11 cellular contexts compared by ENCODE assay signal in genomic region chr10:110992011-110992800, GRCh38.
DNase-seq lines count a peak whose midpoint lies in the region; ATAC-seq and TF ChIP-seq lines count a peak whose summit lies in the region.
"Had no signal": no experiment of that assay in that cellular context is flagged by ENCODE, and none has a peak within 500 bp of the region (broad histone marks: within the 10 kb centered on the region; RNA-seq: fewer than 3 reads in every experiment).

No MANE protein-coding gene starts in this region.

- no peaks in the 10 kb centered on the region for H4K20me1 ChIP-seq in fibroblast of lung (ENCODE audit: control insufficient read depth, extremely low read depth, insufficient read depth, low read length)

- peaks cover 20% of the 10 kb centered on the region for H3K27me3 Mint-ChIP-seq in T-helper 2 cell treated with Interferon-gamma antibody and Interleukin-4, amounts not matched to agents 5 μg/mL and 100 μg/mL, for 36 hours (ENCODE audit: low read depth)

- H3K9me3 ChIP-seq in fibroblast of lung (ENCODE audit: control insufficient read depth, insufficient read depth, low read depth, low read length) (no peaks in the 10 kb centered on the region), psoas muscle (no peaks in the 10 kb centered on the region)
- H3K9me3 ChIP-seq: A549 had no signal

- H3K27me3 ChIP-seq in fibroblast of lung (ENCODE audit: control insufficient read depth, insufficient read depth, low read length) (no peaks in the 10 kb centered on the region), psoas muscle (ENCODE audit: insufficient read depth in 3 of 3, low read length in 2 of 3) (no peaks in the 10 kb centered on the region)

- no peak overlapping the region for H2AFZ ChIP-seq in fibroblast of lung (ENCODE audit: low read length)

- H3K4me3 Mint-ChIP-seq in T-helper 2 cell treated with Interferon-gamma antibody and Interleukin-4, amounts not matched to agents 5 μg/mL and 100 μg/mL, for 36 hours: peak overlapping the region; percentile 75

- peak overlapping the region; percentile 21 for H3K4me2 ChIP-seq in fibroblast of lung (ENCODE audit: extremely low read depth, insufficient read depth, low read length)
- H3K4me2 ChIP-seq: A549 had no signal

- no peak for ATAC-seq in GM21367 (IDR thresholded peaks at IDR 0.05; ENCODE audit: unreplicated experiment)
- no peak for ATAC-seq in psoas muscle
- ATAC-seq: A549, left cardiac atrium had no signal

- H3K36me3 ChIP-seq in fibroblast of lung (ENCODE audit: control insufficient read depth, insufficient read depth, low read length) (peaks cover 2% of the 10 kb centered on the region), psoas muscle (ENCODE audit: insufficient read depth in 1 of 2, low read depth in 1 of 2) (no peaks in the 10 kb centered on the region)

- TF ChIP-seq CTCF in fibroblast of lung (conservative IDR thresholded peaks at IDR 0.05 in 1 of 2, IDR thresholded peaks at IDR 0.05 in 1 of 2; ENCODE audit: low read depth in 1 of 2, low read length in 2 of 2) (no peak), psoas muscle (IDR thresholded peaks at IDR 0.05) (no peak)

- H3K4me1 ChIP-seq in fibroblast of lung (ENCODE audit: control insufficient read depth, extremely low read depth, insufficient read depth, low read length) (peaks cover 2% of the 10 kb centered on the region), psoas muscle (peaks cover 11% of the 10 kb centered on the region)
- H3K4me1 ChIP-seq: A549 had no signal

- no peaks in the 10 kb centered on the region for H3K79me2 ChIP-seq in fibroblast of lung (ENCODE audit: control insufficient read depth, insufficient read depth, low read length)

- no peak for DNase-seq in T-helper 2 cell treated with Interferon-gamma antibody and Interleukin-4, amounts not matched to agents 5 μg/mL and 100 μg/mL, for 36 hours (ENCODE audit: low spot score)
- DNase-seq in T-helper 2 cell (no peak), SK-MEL-5 (ENCODE audit: low read depth, low spot score) (peak; percentile 22), fibroblast of lung (ENCODE audit: low read depth in 2 of 2) (peak in 1 of 2 donors; percentile 39), pons (ENCODE audit: low spot score) (peak; percentile 51), ACHN (no peak), psoas muscle (no peak)
- DNase-seq: left cardiac atrium, posterior cingulate gyrus had no signal

- no peak overlapping the region for H3K27ac Mint-ChIP-seq in T-helper 2 cell treated with Interferon-gamma antibody and Interleukin-4, amounts not matched to agents 5 μg/mL and 100 μg/mL, for 36 hours

- 91 to 94% (median 94%) methylated on average over 3 of the region's 3 CpGs for WGBS in psoas muscle, 3 donors

- peaks cover 30% of the 10 kb centered on the region for H3K4me1 Mint-ChIP-seq in T-helper 2 cell treated with Interferon-gamma antibody and Interleukin-4, amounts not matched to agents 5 μg/mL and 100 μg/mL, for 36 hours (ENCODE audit: low read depth)

- H3K36me3 Mint-ChIP-seq in T-helper 2 cell treated with Interferon-gamma antibody and Interleukin-4, amounts not matched to agents 5 μg/mL and 100 μg/mL, for 36 hours (ENCODE audit: low read depth): peaks cover 39% of the 10 kb centered on the region

- no peak overlapping the region for H3K9ac ChIP-seq in fibroblast of lung (ENCODE audit: insufficient read depth, low read length)

- peak overlapping the region in 1 of 4 experiments; percentile 15 for H3K4me3 ChIP-seq in fibroblast of lung (replicated peaks in 1 of 4; ENCODE audit: control extremely low read depth in 1 of 4, insufficient read depth in 1 of 4, low read depth in 3 of 4, low read length in 4 of 4)
- H3K4me3 ChIP-seq in psoas muscle: no peak overlapping the region
- H3K4me3 ChIP-seq: A549 had no signal

- no peaks in the 10 kb centered on the region for H3K9me3 Mint-ChIP-seq in T-helper 2 cell treated with Interferon-gamma antibody and Interleukin-4, amounts not matched to agents 5 μg/mL and 100 μg/mL, for 36 hours

- H3K27ac ChIP-seq in fibroblast of lung (ENCODE audit: insufficient read depth, low read length): no peak overlapping the region
- no peak overlapping the region for H3K27ac ChIP-seq in psoas muscle
- H3K27ac ChIP-seq: A549 had no signal

- in situ Hi-C loops in SK-MEL-5 (cut with HindIII; ENCODE audit: low pct_unique_long_range_greater_than_20kb, low sequenced_read_pairs): no loop called here
- in situ Hi-C loops in ACHN (cut with HindIII; ENCODE audit: low pct_ligation_motif_present, low pct_unique_long_range_greater_than_20kb, low sequenced_read_pairs): no loop called here

- intact Hi-C loops in psoas muscle (cut with DNase I): no loop called here

Comparison
In these comparisons a context has a peak if more than half of its experiments do, and no peak if none do; other contexts are left out.
1. DNase-seq: peak in SK-MEL-5 (single experiment) and pons (single experiment); none in T-helper 2 cell treated with Interferon-gamma antibody and Interleukin-4, amounts not matched to agents 5 μg/mL and 100 μg/mL, for 36 hours (single experiment), T-helper 2 cell (0 of 5), ACHN (single experiment) and psoas muscle (0 of 2).